ENCODE assay signal across 1 cellular context in genomic region chr15:40286061-40286532, GRCh38.
TF ChIP-seq lines count a peak whose summit lies in the region.

No MANE protein-coding gene starts in this region.

TF ChIP-seq in HCT116, 20 proteins besides CTCF, POLR2A, EP300 and RAD21 (continued from another document):
- TF ChIP-seq SP1 (IDR thresholded peaks at IDR 0.05; ENCODE audit: low read depth): no peak
- TF ChIP-seq ATF3 (IDR thresholded peaks at IDR 0.05): no peak
- TF ChIP-seq MAX (IDR thresholded peaks at IDR 0.05): peak; percentile 39; the same call in 1 of the 2 replicates
- TF ChIP-seq EZH2phosphoT487 (IDR thresholded peaks at IDR 0.05; ENCODE audit: borderline replicate concordance): no peak
